Comparison of ENCODE assay signal across 17 cellular contexts in genomic region chr5:141669519-141669918, GRCh38. TPM values are rescaled to one million over a fixed set of nuclear protein-coding genes. Genes with fewer than 3 reads are reported as not detected.
DNase-seq lines count a peak whose midpoint lies in the region; ATAC-seq, FAIRE-seq and TF ChIP-seq lines count a peak whose summit lies in the region.
"Had no signal": no experiment of that assay in that cellular context is flagged by ENCODE, and none has a peak within 500 bp of the region (broad histone marks: within the 10 kb centered on the region; RNA-seq: fewer than 3 reads in every experiment).

No MANE protein-coding gene starts in this region.

- H2BK20ac ChIP-seq in H1 (ENCODE audit: low read length): no peak overlapping the region

- no peak for ATAC-seq in GM18502 (IDR thresholded peaks at IDR 0.05; ENCODE audit: poor library complexity, unreplicated experiment)
- ATAC-seq: activated T-cell treated with anti-CD3 and anti-CD28 coated beads, Interleukin-2, amount 50 U/mL, for 72 hours; left cardiac atrium had no signal

- no peak overlapping the region for H2BK15ac ChIP-seq in H1 (ENCODE audit: low read length)

- WGBS in H1 (ENCODE audit: extremely low coverage in 1 of 2, insufficient coverage in 1 of 2, insufficient read length in 1 of 2, insufficient replicate concordance in 2 of 2, low coverage in 1 of 2, low lambda C conversion rate in 2 of 2, missing lambda C conversion rate in 1 of 2), 2 experiments: 70% methylated on average over 4 of the region's 4 CpGs; no CpG with 5 or more reads in 1 of the 2 experiments
- 76% methylated on average over 4 of the region's 4 CpGs for WGBS in smooth muscle cell (ENCODE audit: low lambda C conversion rate)

- CTCF ChIA-PET in H1 (lab: Charles Lee; ENCODE audit: partially characterized antibody): interaction anchor here (0.7 to 11.0 kb wide), 52 partner anchors 9 to 458 kb away, joined by 3 to 137 read pairs (median 4); partner anchors contain the start of genes ARAP3, PCDH1, PCDH12 and RNF14

- no peaks in the 10 kb centered on the region for H3K23me2 ChIP-seq in H1 (ENCODE audit: low read depth, low read length)

- H3K27ac ChIP-seq in OCI-LY1 (ENCODE audit: low read depth, low read length, poor library complexity, severe bottlenecking): no peak overlapping the region
- no peak overlapping the region for H3K27ac ChIP-seq in H1 (ENCODE audit: low read depth, low read length)
- H3K27ac ChIP-seq in smooth muscle cell (ENCODE audit: low read depth): peak overlapping the region; percentile 77
- H3K27ac ChIP-seq: parathyroid adenoma had no signal

- FAIRE-seq in H1 (lab: Jason Lieb, UNC): no peak

- POLR2A ChIA-PET in H1 (lab: Charles Lee; ENCODE audit: partially characterized antibody): interaction anchor here (0.8 to 3.6 kb wide), 7 partner anchors 10 to 209 kb away, joined by 3 to 18 read pairs (median 4); partner anchors contain the start of genes ARAP3 and PCDH1

- H3K4me2 ChIP-seq in OCI-LY1 (ENCODE audit: low read length): no peak overlapping the region
- no peak overlapping the region for H3K4me2 ChIP-seq in H1 (ENCODE audit: insufficient read depth in 1 of 2, low read depth in 2 of 2, low read length in 2 of 2)
- no peak overlapping the region for H3K4me2 ChIP-seq in smooth muscle cell

- H2AFZ ChIP-seq in OCI-LY1 (ENCODE audit: low read length) (no peak overlapping the region), H1 (ENCODE audit: low read length) (no peak overlapping the region), smooth muscle cell (ENCODE audit: low read depth) (no peak overlapping the region)
- H2AFZ ChIP-seq: parathyroid adenoma had no signal

- H3K4me1 ChIP-seq in OCI-LY1 (ENCODE audit: insufficient read depth, low read length, severe bottlenecking) (no peaks in the 10 kb centered on the region), H1 (replicated peaks in 1 of 4; ENCODE audit: control insufficient read depth in 3 of 4, insufficient read depth in 4 of 4, low read length in 3 of 4) (peaks cover 2 to 10% (median 4%) of the 10 kb centered on the region in 4 experiments; a peak in 5 of 7 replicates), smooth muscle cell (ENCODE audit: low read depth) (no peaks in the 10 kb centered on the region)

- no peak for TF ChIP-seq EP300 in H1 (IDR thresholded peaks at IDR 0.05; ENCODE audit: borderline replicate concordance in 1 of 2, low read depth in 2 of 2, low read length in 2 of 2)

- H3K9me3 ChIP-seq in OCI-LY1 (ENCODE audit: low read length) (no peaks in the 10 kb centered on the region), H1 (ENCODE audit: insufficient read depth in 2 of 2, low read depth in 1 of 2, low read length in 1 of 2) (no peaks in the 10 kb centered on the region), smooth muscle cell (replicated peaks; ENCODE audit: low read depth) (no peaks in the 10 kb centered on the region)

- TF ChIP-seq CTCF in OCI-LY1 (IDR thresholded peaks at IDR 0.05; ENCODE audit: low read length) (peak; percentile 22; the same call in 1 of the 2 replicates), H1 (IDR thresholded peaks at IDR 0.05; ENCODE audit: control extremely low read depth in 1 of 3, insufficient read depth in 1 of 3, low read depth in 1 of 3, low read length in 3 of 3) (peak; percentile 48 to 61 (median 57)), smooth muscle cell (IDR thresholded peaks at IDR 0.05; ENCODE audit: borderline replicate concordance, insufficient read depth, poor library complexity, severe bottlenecking) (no peak)

- H4K91ac ChIP-seq in H1 (replicated peaks; ENCODE audit: insufficient read length, low read length): no peak overlapping the region

- no peak overlapping the region for H4K5ac ChIP-seq in H1 (ENCODE audit: insufficient read length, low read depth, low read length)

- H4K20me1 ChIP-seq in OCI-LY1 (ENCODE audit: insufficient read depth, low read length): no peaks in the 10 kb centered on the region
- H4K20me1 ChIP-seq in H1 (replicated peaks in 1 of 2; ENCODE audit: control insufficient read depth in 1 of 2, insufficient read depth in 2 of 2, low read length in 2 of 2): peaks cover 0 to 6% of the 10 kb centered on the region in 2 experiments
- no peaks in the 10 kb centered on the region for H4K20me1 ChIP-seq in smooth muscle cell (ENCODE audit: low read depth)

- no peak overlapping the region for H2BK5ac ChIP-seq in H1 (ENCODE audit: low read depth, low read length)

- no peak overlapping the region for H4K8ac ChIP-seq in H1 (ENCODE audit: extremely low read depth, insufficient read depth, low read length)

- no peak overlapping the region for H3K56ac ChIP-seq in H1 (replicated peaks; ENCODE audit: insufficient read length, low read depth, low read length)

- peak; percentile 40 for DNase-seq in DMS 273 (lab: John Stamatoyannopoulos, UW; ENCODE audit: unreplicated experiment)
- no peak for DNase-seq in DMS 273 treated with DMSO at 0.1 percent for 48 hours (lab: John Stamatoyannopoulos, UW)
- no peak for DNase-seq in H1 (ENCODE audit: low read depth in 1 of 2, low spot score in 2 of 2)
- no peak for DNase-seq in smooth muscle cell (lab: John Stamatoyannopoulos, UW; ENCODE audit: unreplicated experiment)
- DNase-seq in DMS79 (lab: John Stamatoyannopoulos, UW): no peak
- DNase-seq in germinal center (ENCODE audit: low spot score): no peak
- DNase-seq: 8988T; activated CD4-positive, alpha-beta memory T cell treated with anti-CD3 and anti-CD28 coated beads for 36 hours; activated T-cell treated with anti-CD3 and anti-CD28 coated beads, Interleukin-2, amount 50 U/mL, for 72 hours; DMS79 treated with DMSO at 0.1 percent for 48 hours; effector CD8-positive, alpha-beta T cell; left cardiac atrium; NCI-H187; NCI-H510A had no signal

- no peaks in the 10 kb centered on the region for H3K79me2 ChIP-seq in OCI-LY1 (ENCODE audit: insufficient read depth, low read length)
- no peaks in the 10 kb centered on the region for H3K79me2 ChIP-seq in H1 (ENCODE audit: control insufficient read depth in 1 of 2, insufficient read depth in 2 of 2, low read length in 2 of 2)
- no peaks in the 10 kb centered on the region for H3K79me2 ChIP-seq in smooth muscle cell (ENCODE audit: low read depth)
- H3K79me2 ChIP-seq: parathyroid adenoma had no signal

- no peak overlapping the region for H2AK5ac ChIP-seq in H1 (ENCODE audit: low read depth, low read length)

- H3K23ac ChIP-seq in H1 (ENCODE audit: insufficient read length): no peak overlapping the region

- no peaks in the 10 kb centered on the region for H3K9me2 ChIP-seq in OCI-LY1 (ENCODE audit: low read depth, low read length)

- H3K36me3 ChIP-seq in OCI-LY1 (ENCODE audit: insufficient read depth, low read length): no peaks in the 10 kb centered on the region
- peaks cover 9 to 20% (median 11%) of the 10 kb centered on the region in 4 experiments; a peak in 6 of 8 replicates for H3K36me3 ChIP-seq in H1 (ENCODE audit: control insufficient read depth in 2 of 4, insufficient read depth in 4 of 4, low read length in 3 of 4)
- H3K36me3 ChIP-seq in smooth muscle cell (ENCODE audit: low read depth): no peaks in the 10 kb centered on the region

- H3K27me3 ChIP-seq in OCI-LY1 (ENCODE audit: insufficient read depth, low read length) (no peaks in the 10 kb centered on the region), H1 (replicated peaks in 1 of 4; ENCODE audit: control insufficient read depth in 3 of 4, extremely low read depth in 1 of 4, insufficient read depth in 3 of 4, low read length in 3 of 4) (no peaks in the 10 kb centered on the region), smooth muscle cell (ENCODE audit: low read depth) (no peaks in the 10 kb centered on the region)

- TF ChIP-seq RAD21 in H1 (IDR thresholded peaks at IDR 0.05 in 1 of 2, conservative IDR thresholded peaks at IDR 0.05 in 1 of 2; ENCODE audit: low read depth in 2 of 2, low read length in 2 of 2): peak; percentile 16 to 40; a peak in 2 of 4 replicates

- TF ChIP-seq POLR2A in H1 (IDR thresholded peaks at IDR 0.05; ENCODE audit: control extremely low read depth in 1 of 2, low read depth in 2 of 2, low read length in 2 of 2): no peak

- H3F3A ChIP-seq in OCI-LY1 (ENCODE audit: insufficient read depth, low read length): no peaks in the 10 kb centered on the region
- no peaks in the 10 kb centered on the region for H3F3A ChIP-seq in smooth muscle cell (ENCODE audit: low read depth)

- H2BK12ac ChIP-seq in H1 (ENCODE audit: low read depth, low read length): no peak overlapping the region

- H3K4me3 ChIP-seq in OCI-LY1 (ENCODE audit: low read depth, low read length, poor library complexity, severe bottlenecking) (no peak overlapping the region), H1 (ENCODE audit: extremely low read depth in 1 of 4, insufficient read depth in 2 of 4, low read depth in 3 of 4, low read length in 4 of 4) (no peak overlapping the region), smooth muscle cell (no peak overlapping the region)

- H3K9ac ChIP-seq in OCI-LY1 (ENCODE audit: low read length): no peak overlapping the region
- no peak overlapping the region for H3K9ac ChIP-seq in H1 (replicated peaks in 1 of 4; ENCODE audit: extremely low read depth in 1 of 4, low read depth in 3 of 4, low read length in 3 of 4)
- H3K9ac ChIP-seq in smooth muscle cell (ENCODE audit: low read depth): peak overlapping the region; percentile 15
- H3K9ac ChIP-seq: parathyroid adenoma had no signal

- H3K14ac ChIP-seq in H1 (ENCODE audit: insufficient read length): no peak overlapping the region

- no peak overlapping the region for H3K4ac ChIP-seq in H1 (replicated peaks; ENCODE audit: insufficient read length, low read depth, low read length)

- no peak overlapping the region for H2BK120ac ChIP-seq in H1 (replicated peaks; ENCODE audit: low read depth, low read length)

- H3K18ac ChIP-seq in H1 (ENCODE audit: extremely low read depth, low read length): no peak overlapping the region

- H3K79me1 ChIP-seq in H1 (ENCODE audit: low read depth, low read length): no peaks in the 10 kb centered on the region

RNA-seq across cellular contexts. Expression of gene ARAP3, which starts 12.5 kb away (rescaled TPM):
- 45.7 and 48.6 TPM in 2 replicates for total RNA-seq in H1 (2021; fragmentation: NEBNext Ultra II Directional; extraction: Animal tissue kit (Norgen Biotek cat#: 25700))
- polyA plus RNA-seq in H1 (2011; rRNA removed) (14.4 and 19.7 TPM in 2 replicates), smooth muscle cell (11.1 and 12.9 TPM in 2 replicates)
- 15.0 TPM for polyA plus RNA-seq in H1 (2011; cell fraction: cytosol; rRNA removed)
- 74.7 TPM for polyA plus RNA-seq in H1 (2011; cell fraction: nucleus; rRNA removed)
- 34.7 to 39.3 TPM (median 37.2 TPM) in 4 replicates for polyA plus RNA-seq in H1 (2012, experiment 1 of 2)
- polyA plus RNA-seq in H1 (2012, experiment 2 of 2): 33.8 TPM
- polyA plus RNA-seq in H1 (2013, experiment 1 of 2): 27.3 TPM
- polyA plus RNA-seq in H1 (2013, experiment 2 of 2): 25.0 TPM
- 20.9 and 22.2 TPM in 2 replicates for polyA minus RNA-seq in H1 (2011; rRNA and poly(A)+ RNA removed)
- 20.5 TPM for polyA minus RNA-seq in H1 (2011; cell fraction: cytosol; rRNA and poly(A)+ RNA removed)
- 27.6 TPM for polyA minus RNA-seq in H1 (2011; cell fraction: nucleus; rRNA and poly(A)+ RNA removed)
- 4.7 and 9.4 TPM in 2 replicates for total RNA-seq in smooth muscle cell

RNA-seq across cellular contexts. Expression of gene FCHSD1, which starts 18.3 kb away (rescaled TPM):
- total RNA-seq in H1 (2021; fragmentation: NEBNext Ultra II Directional; extraction: Animal tissue kit (Norgen Biotek cat#: 25700)): 30.1 and 32.2 TPM in 2 replicates
- polyA plus RNA-seq in H1 (2011; rRNA removed): 22.0 and 36.8 TPM in 2 replicates
- polyA plus RNA-seq in H1 (2011; cell fraction: cytosol; rRNA removed): 51.4 TPM
- polyA plus RNA-seq in H1 (2011; cell fraction: nucleus; rRNA removed): 345 TPM
- 26.3 to 30.1 TPM (median 27.0 TPM) in 4 replicates for polyA plus RNA-seq in H1 (2012, experiment 1 of 2)
- polyA plus RNA-seq in H1 (2012, experiment 2 of 2): 13.2 TPM
- polyA plus RNA-seq in H1 (2013, experiment 1 of 2): 22.6 TPM
- polyA plus RNA-seq in H1 (2013, experiment 2 of 2): 19.8 TPM
- polyA minus RNA-seq in H1 (2011; rRNA and poly(A)+ RNA removed): 16.2 and 17.4 TPM in 2 replicates
- 15.9 TPM for polyA minus RNA-seq in H1 (2011; cell fraction: cytosol; rRNA and poly(A)+ RNA removed)
- polyA minus RNA-seq in H1 (2011; cell fraction: nucleus; rRNA and poly(A)+ RNA removed): 56.3 TPM
- total RNA-seq in smooth muscle cell: 15.6 and 16.4 TPM in 2 replicates
- 15.7 and 35.8 TPM in 2 replicates for polyA plus RNA-seq in smooth muscle cell

RNA-seq across cellular contexts. Expression of gene RELL2, which starts 32.7 kb away (rescaled TPM):
- total RNA-seq in H1 (2021; fragmentation: NEBNext Ultra II Directional; extraction: Animal tissue kit (Norgen Biotek cat#: 25700)): 18.6 and 19.2 TPM in 2 replicates
- polyA plus RNA-seq in H1 (2011; rRNA removed) (23.7 and 33.1 TPM in 2 replicates), smooth muscle cell (7.4 and 8.7 TPM in 2 replicates)
- 31.2 TPM for polyA plus RNA-seq in H1 (2011; cell fraction: cytosol; rRNA removed)
- 117 TPM for polyA plus RNA-seq in H1 (2011; cell fraction: nucleus; rRNA removed)
- 12.5 to 21.6 TPM (median 17.8 TPM) in 4 replicates for polyA plus RNA-seq in H1 (2012, experiment 1 of 2)
- 17.0 TPM for polyA plus RNA-seq in H1 (2012, experiment 2 of 2)
- 19.0 TPM for polyA plus RNA-seq in H1 (2013, experiment 1 of 2)
- polyA plus RNA-seq in H1 (2013, experiment 2 of 2): 17.6 TPM
- polyA minus RNA-seq in H1 (2011; rRNA and poly(A)+ RNA removed): 11.9 and 13.3 TPM in 2 replicates
- polyA minus RNA-seq in H1 (2011; cell fraction: cytosol; rRNA and poly(A)+ RNA removed): 7.9 TPM
- polyA minus RNA-seq in H1 (2011; cell fraction: nucleus; rRNA and poly(A)+ RNA removed): 18.7 TPM
- total RNA-seq in smooth muscle cell: 2.6 and 4.2 TPM in 2 replicates

RNA-seq across cellular contexts. Expression of gene HDAC3, which starts 32.9 kb away (rescaled TPM):
- 98.5 and 99.0 TPM in 2 replicates for total RNA-seq in H1 (2021; fragmentation: NEBNext Ultra II Directional; extraction: Animal tissue kit (Norgen Biotek cat#: 25700))
- 120 and 124 TPM in 2 replicates for polyA plus RNA-seq in H1 (2011; rRNA removed)
- polyA plus RNA-seq in H1 (2011; cell fraction: cytosol; rRNA removed): 136 TPM
- 146 TPM for polyA plus RNA-seq in H1 (2011; cell fraction: nucleus; rRNA removed)
- polyA plus RNA-seq in H1 (2012, experiment 1 of 2): 97.2 to 108 TPM (median 102 TPM) in 4 replicates
- 126 TPM for polyA plus RNA-seq in H1 (2012, experiment 2 of 2)
- 75.7 TPM for polyA plus RNA-seq in H1 (2013, experiment 1 of 2)
- polyA plus RNA-seq in H1 (2013, experiment 2 of 2): 75.1 TPM
- polyA minus RNA-seq in H1 (2011; rRNA and poly(A)+ RNA removed): 143 and 172 TPM in 2 replicates
- 76.8 TPM for polyA minus RNA-seq in H1 (2011; cell fraction: cytosol; rRNA and poly(A)+ RNA removed)
- 65.7 TPM for polyA minus RNA-seq in H1 (2011; cell fraction: nucleus; rRNA and poly(A)+ RNA removed)
- total RNA-seq in smooth muscle cell: 47.4 and 50.2 TPM in 2 replicates
- polyA plus RNA-seq in smooth muscle cell: 66.9 and 79.8 TPM in 2 replicates

RNA-seq across cellular contexts. Expression of gene DIAPH1, which starts 50.7 kb away (rescaled TPM):
- 107 and 114 TPM in 2 replicates for total RNA-seq in H1 (2021; fragmentation: NEBNext Ultra II Directional; extraction: Animal tissue kit (Norgen Biotek cat#: 25700))
- polyA plus RNA-seq in H1 (2011; rRNA removed) (61.2 and 70.9 TPM in 2 replicates), smooth muscle cell (15.4 and 34.7 TPM in 2 replicates)
- polyA plus RNA-seq in H1 (2011; cell fraction: cytosol; rRNA removed): 48.9 TPM
- 141 TPM for polyA plus RNA-seq in H1 (2011; cell fraction: nucleus; rRNA removed)
- polyA plus RNA-seq in H1 (2012, experiment 1 of 2): 75.5 to 89.0 TPM (median 87.1 TPM) in 4 replicates
- polyA plus RNA-seq in H1 (2012, experiment 2 of 2): 29.3 TPM
- polyA plus RNA-seq in H1 (2013, experiment 1 of 2): 88.0 TPM
- 97.4 TPM for polyA plus RNA-seq in H1 (2013, experiment 2 of 2)
- 87.4 and 92.8 TPM in 2 replicates for polyA minus RNA-seq in H1 (2011; rRNA and poly(A)+ RNA removed)
- polyA minus RNA-seq in H1 (2011; cell fraction: cytosol; rRNA and poly(A)+ RNA removed): 48.5 TPM
- polyA minus RNA-seq in H1 (2011; cell fraction: nucleus; rRNA and poly(A)+ RNA removed): 88.3 TPM
- total RNA-seq in smooth muscle cell: 25.2 and 26.7 TPM in 2 replicates
